In genomic region chr5:107515521-107515920, GRCh38 we compare ENCODE assay signal across 31 cellular contexts.
"Had no signal": no experiment of that assay in that cellular context is flagged by ENCODE, and none has a peak within 500 bp of the region (broad histone marks: within the 10 kb centered on the region; RNA-seq: fewer than 3 reads in every experiment).

No MANE protein-coding gene starts in this region.

- FAIRE-seq: colon, keratinocyte had no signal

- H3K4me1 ChIP-seq: gastrocnemius medialis, psoas muscle, spleen, testis, tibial artery had no signal

- H3K36me3 Mint-ChIP-seq: naive thymus-derived CD4-positive, alpha-beta T cell; stimulated activated memory B cell treated with anti-CD40 and anti-IgM and Interleukin-4, amounts not matched to agents 10 μg/mL and 1 μg/mL and 100 μg/mL, for 72 hours had no signal

- H3K4me3 ChIP-seq: gastrocnemius medialis, lung, mucosa of descending colon, ovary, psoas muscle, sigmoid colon, spleen, testis, tibial artery had no signal

- H3K27ac Mint-ChIP-seq: dendritic cell treated with granulocyte-macrophage colony-stimulating factor and Interleukin-4, amounts not matched to agents 40 ng/mL and 50 ng/mL, for 4 days; endodermal cell; mesothelial cell of epicardium; naive thymus-derived CD4-positive, alpha-beta T cell; stimulated activated memory B cell treated with anti-CD40 and anti-IgM and Interleukin-4, amounts not matched to agents 10 μg/mL and 1 μg/mL and 100 μg/mL, for 72 hours; type B pancreatic cell had no signal

- DNase-seq: effector CD8-positive, alpha-beta T cell; endodermal cell; foreskin fibroblast; gastrocnemius medialis; head of caudate nucleus; left ventricle myocardium superior; mesenchymal stem cell; mucosa of descending colon; naive thymus-derived CD4-positive, alpha-beta T cell; occipital lobe; ovary; posterior cingulate gyrus; psoas muscle; right cardiac atrium; sigmoid colon; spleen; stimulated activated CD4-positive, alpha-beta T cell treated with anti-CD3 and anti-CD28 coated beads, Interleukin-4, amount 100 ng/mL, for 4 hours; stimulated activated naive CD8-positive, alpha-beta T cell treated with anti-CD3 and anti-CD28 coated beads, Interleukin-15, Interleukin-2, amounts not matched to agents 100 U/mL and 50 U/mL, for 24 hours; substantia nigra; testis; tibial artery had no signal

- H3K36me3 ChIP-seq: gastrocnemius medialis, ovary, sigmoid colon, spleen, tibial artery had no signal

- H3K27me3 Mint-ChIP-seq: dendritic cell treated with granulocyte-macrophage colony-stimulating factor and Interleukin-4, amounts not matched to agents 40 ng/mL and 50 ng/mL, for 4 days; stimulated activated memory B cell treated with anti-CD40 and anti-IgM and Interleukin-4, amounts not matched to agents 10 μg/mL and 1 μg/mL and 100 μg/mL, for 72 hours had no signal

- H3K4me3 Mint-ChIP-seq: dendritic cell treated with granulocyte-macrophage colony-stimulating factor and Interleukin-4, amounts not matched to agents 40 ng/mL and 50 ng/mL, for 4 days; endodermal cell; mesothelial cell of epicardium; naive thymus-derived CD4-positive, alpha-beta T cell; nephron; stimulated activated memory B cell treated with anti-CD40 and anti-IgM and Interleukin-4, amounts not matched to agents 10 μg/mL and 1 μg/mL and 100 μg/mL, for 72 hours; type B pancreatic cell had no signal

- H3K9me3 Mint-ChIP-seq: dendritic cell treated with granulocyte-macrophage colony-stimulating factor and Interleukin-4, amounts not matched to agents 40 ng/mL and 50 ng/mL, for 4 days; endodermal cell; nephron; stimulated activated memory B cell treated with anti-CD40 and anti-IgM and Interleukin-4, amounts not matched to agents 10 μg/mL and 1 μg/mL and 100 μg/mL, for 72 hours; type B pancreatic cell had no signal

- H3K4me1 Mint-ChIP-seq: stimulated activated memory B cell treated with anti-CD40 and anti-IgM and Interleukin-4, amounts not matched to agents 10 μg/mL and 1 μg/mL and 100 μg/mL, for 72 hours had no signal

- ATAC-seq: esophagus mucosa; gastrocnemius medialis; left ventricle myocardium superior; mucosa of descending colon; naive thymus-derived CD4-positive, alpha-beta T cell; psoas muscle; right cardiac atrium; stimulated activated memory B cell treated with anti-CD40 and anti-IgM and Interleukin-4, amounts not matched to agents 10 μg/mL and 1 μg/mL and 100 μg/mL, for 72 hours; stimulated activated naive CD8-positive, alpha-beta T cell treated with anti-CD3 and anti-CD28 coated beads, Interleukin-15, Interleukin-2, amounts not matched to agents 100 U/mL and 50 U/mL, for 24 hours had no signal

- H3K27me3 ChIP-seq: gastrocnemius medialis, ovary, sigmoid colon, spleen, testis, tibial artery had no signal

- H3K9me3 ChIP-seq: gastrocnemius medialis, mucosa of descending colon, ovary, psoas muscle, sigmoid colon, spleen, testis, tibial artery had no signal

- H3K27ac ChIP-seq: epithelial cell of prostate, gastrocnemius medialis, ovary, psoas muscle, sigmoid colon, spleen, testis, tibial artery had no signal
